In genomic region chr2:139165599-139165998, GRCh38 we compare ENCODE assay signal across 20 cellular contexts.
"Had no signal": no experiment of that assay in that cellular context is flagged by ENCODE, and none has a peak within 500 bp of the region (broad histone marks: within the 10 kb centered on the region; RNA-seq: fewer than 3 reads in every experiment).

No MANE protein-coding gene starts in this region.

- H3K4me3 ChIP-seq: lower lobe of right lung, prostate gland, right atrium auricular region, smooth muscle cell, suprapubic skin, transverse colon, upper lobe of right lung, uterus had no signal

- H3K9me3 ChIP-seq: lower lobe of right lung, prostate gland, right atrium auricular region, suprapubic skin, transverse colon, upper lobe of right lung, uterus had no signal

- DNase-seq: effector memory CD8-positive, alpha-beta T cell; head of caudate nucleus; left ventricle myocardium superior; lower lobe of right lung; naive thymus-derived CD8-positive, alpha-beta T cell; nephron progenitor cell; nucleus accumbens; stimulated activated CD4-positive, alpha-beta T cell treated with anti-CD3 and anti-CD28 coated beads, Interleukin-12 subunit alpha, Interleukin-12 subunit beta, amount 100 ng/mL, for 4 hours; stimulated activated CD4-positive, alpha-beta T cell treated with anti-CD3 and anti-CD28 coated beads, Interleukin-1b, Interleukin-23, amount 100 ng/mL, for 48 hours; stimulated activated CD4-positive, alpha-beta T cell treated with anti-CD3 and anti-CD28 coated beads, Interleukin-4, amount 100 ng/mL, for 1 hour; stimulated activated CD8-positive, alpha-beta memory T cell treated with anti-CD3 and anti-CD28 coated beads, Interleukin-4, amount 100 ng/mL, for 48 hours; stimulated activated naive CD4-positive, alpha-beta T cell; stimulated activated naive CD8-positive, alpha-beta T cell treated with anti-CD3 and anti-CD28 coated beads, Interleukin-15, amount 100 ng/mL, for 72 hours; transverse colon; upper lobe of right lung; uterus had no signal

- H3K4me1 ChIP-seq: lower lobe of right lung, prostate gland, right atrium auricular region, suprapubic skin, transverse colon, upper lobe of right lung, uterus had no signal

- H3K27ac ChIP-seq: lower lobe of right lung, prostate gland, right atrium auricular region, suprapubic skin, transverse colon, upper lobe of right lung, uterus had no signal

- H3K27me3 ChIP-seq: right atrium auricular region, suprapubic skin, transverse colon, upper lobe of right lung, uterus had no signal

- H3K36me3 ChIP-seq: lower lobe of right lung, prostate gland, right atrium auricular region, suprapubic skin, transverse colon, upper lobe of right lung, uterus had no signal
